Comparison of ENCODE assay signal across 13 cellular contexts in the genomic region with DNA sequence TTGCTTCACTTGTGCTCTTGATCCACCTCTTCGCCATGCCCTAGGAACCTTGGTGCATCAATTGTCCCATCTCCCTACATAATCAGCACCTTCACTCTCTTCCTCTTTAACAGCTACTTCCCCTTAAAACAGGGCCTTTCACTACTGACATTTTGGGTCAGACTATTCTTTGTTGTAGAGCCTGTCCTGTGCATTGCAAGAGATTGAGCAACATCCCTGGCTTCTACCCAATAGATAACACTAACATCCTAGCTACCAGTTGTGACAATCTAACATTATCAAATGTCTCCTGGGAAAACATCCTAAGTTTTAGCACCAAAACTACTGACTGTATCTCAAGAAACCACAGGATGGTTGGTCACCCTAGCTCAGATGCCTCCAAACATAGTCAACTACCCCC.
DNase-seq lines count a peak whose midpoint lies in the region; FAIRE-seq and TF ChIP-seq lines count a peak whose summit lies in the region.
"Had no signal": no experiment of that assay in that cellular context is flagged by ENCODE, and none has a peak within 500 bp of the region (broad histone marks: within the 10 kb centered on the region; RNA-seq: fewer than 3 reads in every experiment).

No MANE protein-coding gene starts in this region.

- no peak for FAIRE-seq in RCC 7860 (lab: Jason Lieb, UNC)

- no peaks in the 10 kb centered on the region for H3K36me3 Mint-ChIP-seq in CD14-positive monocyte

- no peak for TF ChIP-seq CTCF in CD14-positive monocyte (IDR thresholded peaks at IDR 0.05)

- peaks cover 2 to 20% (median 13%) of the 10 kb centered on the region in 3 donors for H3K27me3 Mint-ChIP-seq in CD14-positive monocyte (ENCODE audit: low read depth in 3 of 3)

- H3K9me3 Mint-ChIP-seq in CD14-positive monocyte, result peaks cover 0 to 7% (median 2%) of the 10 kb centered on the region in 7 donors
- H3K9me3 Mint-ChIP-seq: H9 had no signal

- H3K4me3 Mint-ChIP-seq in CD14-positive monocyte, result no peak overlapping the region
- H3K4me3 Mint-ChIP-seq: H9 had no signal

- H3K4me1 Mint-ChIP-seq in CD14-positive monocyte, result peaks cover 23% of the 10 kb centered on the region

- H3K27ac Mint-ChIP-seq in CD14-positive monocyte, result peak overlapping the region in 2 of 7 donors; percentile 0 to 6

- DNase-seq in MV-4-11 (lab: John Stamatoyannopoulos, UW), result peak; percentile 89
- peak; percentile 21 for DNase-seq in RCC 7860 (ENCODE audit: low spot score)
- DNase-seq in fibroblast of peridontal ligament (ENCODE audit: extremely low read depth), result peak; percentile 3
- peak; percentile 19 for DNase-seq in renal cortical epithelial cell (ENCODE audit: low read depth)
- DNase-seq in CD14-positive monocyte (ENCODE audit: low spot score), result no peak
- no peak for DNase-seq in T-helper 2 cell
- DNase-seq in activated CD4-positive, CD25-positive, alpha-beta regulatory T cell treated with anti-CD3 and anti-CD28 coated beads, Interleukin-2, amount 50 U/mL, for 72 hours, result no peak
- DNase-seq: H9, Karpas-422, NCI-H146, NCI-H2107, SHP77 treated with DMSO at 0.1 percent for 48 hours, SW 1271 had no signal

- intact Hi-C loops in CD14-positive monocyte (cut with micrococcal nuclease), result no loop called here

Comparison
In these comparisons a context has a peak if more than half of its experiments do, and no peak if none do; other contexts are left out.
1. DNase-seq: peak in MV-4-11 (single experiment), RCC 7860 (single experiment), fibroblast of peridontal ligament (single experiment) and renal cortical epithelial cell (single experiment); none in CD14-positive monocyte (single experiment), T-helper 2 cell (0 of 5) and activated CD4-positive, CD25-positive, alpha-beta regulatory T cell treated with anti-CD3 and anti-CD28 coated beads, Interleukin-2, amount 50 U/mL, for 72 hours (single experiment).